8 cellular contexts compared by ENCODE assay signal in the genomic region with DNA sequence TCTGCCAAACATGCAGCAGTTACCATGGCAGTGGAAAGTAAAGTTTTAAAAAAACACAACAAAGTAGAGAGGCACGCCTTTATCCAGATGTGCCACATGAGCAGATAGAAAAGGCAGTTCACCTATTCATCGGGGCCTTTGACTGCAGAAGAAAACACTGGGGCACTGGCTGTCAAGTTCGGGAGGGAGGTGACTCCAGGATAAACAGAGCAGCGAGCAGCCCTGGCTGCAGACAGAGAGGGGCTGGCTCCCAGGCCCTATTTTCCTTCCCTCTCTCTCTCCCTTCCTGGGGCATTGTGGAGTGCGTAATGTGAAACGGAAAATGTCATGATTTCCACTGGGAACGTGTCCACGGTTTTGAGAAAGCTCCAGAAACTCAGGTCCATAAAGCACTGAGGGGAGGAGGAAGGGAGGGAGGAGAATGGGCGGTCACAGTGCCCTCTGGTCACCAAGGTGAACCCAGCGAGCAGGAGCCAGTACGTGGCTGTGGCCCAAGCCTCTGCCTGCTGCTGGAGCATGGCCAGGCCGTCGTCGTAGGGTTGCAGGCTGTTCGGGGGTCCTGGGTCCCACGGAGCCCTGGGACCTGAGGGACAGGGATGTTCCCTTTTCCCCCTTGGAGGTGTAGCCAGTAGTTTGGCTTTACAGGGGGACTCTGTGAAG.
DNase-seq lines count a peak whose midpoint lies in the region; ATAC-seq and TF ChIP-seq lines count a peak whose summit lies in the region.

No MANE protein-coding gene starts in this region.

- H3K9me3 Mint-ChIP-seq in activated T-helper 17 cell treated with anti-CD3 and anti-CD28 coated beads, Interleukin-2, amount 50 U/mL, for 72 hours: no peaks in the 10 kb centered on the region
- peaks cover 12% of the 10 kb centered on the region for H3K9me3 Mint-ChIP-seq in glutamatergic neuron (ENCODE audit: unreplicated experiment)

- peaks cover 96% of the 10 kb centered on the region for H3K4me1 ChIP-seq in Loucy (ENCODE audit: insufficient read depth, low read length, poor library complexity, severe bottlenecking)

- H3K4me3 ChIP-seq in Loucy (ENCODE audit: low read length, poor library complexity, severe bottlenecking): peak overlapping the region; percentile 70

- no peaks in the 10 kb centered on the region for H4K20me1 ChIP-seq in Loucy (ENCODE audit: insufficient read depth, low read length, poor library complexity, severe bottlenecking)

- peak; percentile 29 for ATAC-seq in activated T-helper 17 cell treated with anti-CD3 and anti-CD28 coated beads, Interleukin-2, amount 50 U/mL, for 72 hours (replicated peaks)
- no peak for ATAC-seq in GM21515 (IDR thresholded peaks at IDR 0.05; ENCODE audit: unreplicated experiment)
- no peak for ATAC-seq in HG03521 (IDR thresholded peaks at IDR 0.05; ENCODE audit: unreplicated experiment)

- TF ChIP-seq CTCF in Loucy (conservative IDR thresholded peaks at IDR 0.05; ENCODE audit: low read length): no peak
- no peak for TF ChIP-seq CTCF in glutamatergic neuron (IDR thresholded peaks at IDR 0.05; ENCODE audit: partially characterized antibody, unreplicated experiment)

- peak overlapping the region; percentile 97 for H3K27ac Mint-ChIP-seq in activated T-helper 17 cell treated with anti-CD3 and anti-CD28 coated beads, Interleukin-2, amount 50 U/mL, for 72 hours
- H3K27ac Mint-ChIP-seq in glutamatergic neuron (ENCODE audit: unreplicated experiment): peak overlapping the region; percentile 99

- peaks cover 9% of the 10 kb centered on the region; the same call in 1 of the 2 replicates for H3K79me2 ChIP-seq in Loucy (ENCODE audit: insufficient read depth, low read length)

- no peaks in the 10 kb centered on the region for H3K27me3 Mint-ChIP-seq in activated T-helper 17 cell treated with anti-CD3 and anti-CD28 coated beads, Interleukin-2, amount 50 U/mL, for 72 hours
- H3K27me3 Mint-ChIP-seq in glutamatergic neuron (ENCODE audit: unreplicated experiment): peaks cover 10% of the 10 kb centered on the region

- H3K36me3 ChIP-seq in Loucy (ENCODE audit: insufficient read depth, low read length): no peaks in the 10 kb centered on the region

- peaks cover 7% of the 10 kb centered on the region for H3K36me3 Mint-ChIP-seq in activated T-helper 17 cell treated with anti-CD3 and anti-CD28 coated beads, Interleukin-2, amount 50 U/mL, for 72 hours (ENCODE audit: low read depth)
- H3K36me3 Mint-ChIP-seq in glutamatergic neuron (ENCODE audit: unreplicated experiment): no peaks in the 10 kb centered on the region

- peak overlapping the region; percentile 98 for H3K9ac ChIP-seq in Loucy (ENCODE audit: low read depth, low read length, poor library complexity, severe bottlenecking)

- peak overlapping the region; percentile 91 for H3K4me2 ChIP-seq in Loucy (ENCODE audit: low read depth, low read length, poor library complexity, severe bottlenecking)

- peaks cover 36% of the 10 kb centered on the region for H3F3A ChIP-seq in Loucy (ENCODE audit: low read depth)

- H2AFZ ChIP-seq in Loucy (ENCODE audit: low read length): no peak overlapping the region

- H3K4me3 Mint-ChIP-seq in activated T-helper 17 cell treated with anti-CD3 and anti-CD28 coated beads, Interleukin-2, amount 50 U/mL, for 72 hours: peak overlapping the region; percentile 83
- H3K4me3 Mint-ChIP-seq in glutamatergic neuron (ENCODE audit: unreplicated experiment): peak overlapping the region; percentile 73

- peak; percentile 74 for DNase-seq in activated CD8-positive, alpha-beta memory T cell treated with anti-CD3 and anti-CD28 coated beads for 24 hours
- no peak for DNase-seq in activated CD8-positive, alpha-beta memory T cell treated with anti-CD3 and anti-CD28 coated beads, Interleukin-2, amount 50 U/mL, for 4 hours
- DNase-seq in glutamatergic neuron (no peak), pulmonary artery endothelial cell (ENCODE audit: low read depth, low spot score) (peak; percentile 95)

- peaks cover 30% of the 10 kb centered on the region for H3K4me1 Mint-ChIP-seq in activated T-helper 17 cell treated with anti-CD3 and anti-CD28 coated beads, Interleukin-2, amount 50 U/mL, for 72 hours
- H3K4me1 Mint-ChIP-seq in glutamatergic neuron (ENCODE audit: low read depth, unreplicated experiment): peaks cover 68% of the 10 kb centered on the region

- no peaks in the 10 kb centered on the region for H3K9me2 ChIP-seq in Loucy (replicated peaks; ENCODE audit: low read depth, low read length)

- H3K9me3 ChIP-seq in Loucy (ENCODE audit: insufficient read depth, low read depth, low read length): no peaks in the 10 kb centered on the region

- no peaks in the 10 kb centered on the region for H3K27me3 ChIP-seq in Loucy (ENCODE audit: insufficient read depth, low read length, poor library complexity, severe bottlenecking)

Comparison
In these comparisons a context has a peak if more than half of its experiments do, and no peak if none do; other contexts are left out.
1. DNase-seq: peak in activated CD8-positive, alpha-beta memory T cell treated with anti-CD3 and anti-CD28 coated beads for 24 hours (single experiment) and pulmonary artery endothelial cell (single experiment); none in activated CD8-positive, alpha-beta memory T cell treated with anti-CD3 and anti-CD28 coated beads, Interleukin-2, amount 50 U/mL, for 4 hours (single experiment) and glutamatergic neuron (single experiment).